19 cellular contexts compared by ENCODE assay signal in genomic region chr7:152112829-152113228, GRCh38.
DNase-seq lines count a peak whose midpoint lies in the region; ATAC-seq, FAIRE-seq and TF ChIP-seq lines count a peak whose summit lies in the region.
"Had no signal": no experiment of that assay in that cellular context is flagged by ENCODE, and none has a peak within 500 bp of the region (broad histone marks: within the 10 kb centered on the region; RNA-seq: fewer than 3 reads in every experiment).

No MANE protein-coding gene starts in this region.

- H3K36me3 ChIP-seq in HepG2 (replicated peaks in 1 of 2; ENCODE audit: control insufficient read depth in 1 of 2, insufficient read depth in 2 of 2, low read length in 2 of 2) (peaks cover 2 to 7% of the 10 kb centered on the region in 2 experiments; a peak in 3 of 5 replicates), right lobe of liver (peaks cover 0 to 8% (median 1%) of the 10 kb centered on the region in 4 donors), IMR-90 (ENCODE audit: control insufficient read depth, insufficient read depth, low read length) (peaks cover 16% of the 10 kb centered on the region)

- H4K8ac ChIP-seq in IMR-90 (ENCODE audit: low read depth in 2 of 2, low read length in 2 of 2): no peak overlapping the region

- no peak overlapping the region for H3K23ac ChIP-seq in IMR-90 (ENCODE audit: low read depth, low read length)

- H3K56ac ChIP-seq in IMR-90 (ENCODE audit: extremely low read depth, insufficient read depth, low read length): no peak overlapping the region

- TF ChIP-seq EP300 in HepG2 (IDR thresholded peaks at IDR 0.05; ENCODE audit: low read depth in 2 of 2, low read length in 2 of 2): no peak
- TF ChIP-seq EP300 in HepG2 (CRISPR knock-in tag; IDR thresholded peaks at IDR 0.05; ENCODE audit: borderline replicate concordance): no peak

- FAIRE-seq in HepG2 (lab: Jason Lieb, UNC): no peak
- FAIRE-seq: D721Med, G401.6, GM12891, GM19239 had no signal

- H3K18ac ChIP-seq in IMR-90 (ENCODE audit: low read depth, low read length): no peak overlapping the region

- H2BK15ac ChIP-seq in IMR-90 (ENCODE audit: low read depth, low read length): no peak overlapping the region

- no peaks in the 10 kb centered on the region for H3K79me2 ChIP-seq in HepG2 (ENCODE audit: insufficient read depth, low read length)

- no peaks in the 10 kb centered on the region for H3K9me3 ChIP-seq in HepG2 (ENCODE audit: low read length)
- no peaks in the 10 kb centered on the region for H3K9me3 ChIP-seq in right lobe of liver
- no peaks in the 10 kb centered on the region for H3K9me3 ChIP-seq in IMR-90 (ENCODE audit: control insufficient read depth, insufficient read depth, low read length)
- H3K9me3 ChIP-seq: BLaER1 treated with 17β-estradiol and CSF1 and Interleukin-3, amounts not matched to agents 10 nM and 100 nM; Caco-2 had no signal

- no peak overlapping the region for H2AK9ac ChIP-seq in IMR-90 (replicated peaks; ENCODE audit: low read depth, low read length, poor library complexity)

- H3K4me3 ChIP-seq in HepG2 (replicated peaks in 1 of 3; ENCODE audit: insufficient read depth in 1 of 3, low read depth in 2 of 3, low read length in 3 of 3) (no peak overlapping the region), right lobe of liver (no peak overlapping the region), IMR-90 (ENCODE audit: insufficient read depth, low read depth, low read length) (no peak overlapping the region)
- H3K4me3 ChIP-seq: BLaER1 treated with 17β-estradiol and CSF1 and Interleukin-3, amounts not matched to agents 10 nM and 100 nM had no signal

- H4K5ac ChIP-seq in IMR-90 (ENCODE audit: low read depth, low read length): no peak overlapping the region

- no peak overlapping the region for H2BK20ac ChIP-seq in IMR-90 (ENCODE audit: low read depth, low read length)

- dilution Hi-C loops in IMR-90 (cut with HindIII; ENCODE audit: low sequenced_read_pairs, unreplicated experiment): no loop called here

- H3K9ac ChIP-seq in HepG2 (ENCODE audit: insufficient read depth, low read depth, low read length) (no peak overlapping the region), IMR-90 (ENCODE audit: low read depth, low read length) (no peak overlapping the region)
- H3K9ac ChIP-seq: BLaER1 treated with 17β-estradiol and CSF1 and Interleukin-3, amounts not matched to agents 10 nM and 100 nM had no signal

- H2AFZ ChIP-seq in HepG2 (ENCODE audit: low read length): no peak overlapping the region
- no peak overlapping the region for H2AFZ ChIP-seq in IMR-90 (replicated peaks; ENCODE audit: low read length, poor library complexity)

- TF ChIP-seq RAD21 in HepG2 (CRISPR knock-in tag; IDR thresholded peaks at IDR 0.05): no peak
- no peak for TF ChIP-seq RAD21 in IMR-90 (IDR thresholded peaks at IDR 0.05; ENCODE audit: low read length)

- H3K27ac ChIP-seq in HepG2 (ENCODE audit: extremely low read length, insufficient read depth, low read length) (no peak overlapping the region), right lobe of liver (no peak overlapping the region), IMR-90 (ENCODE audit: insufficient read depth, low read length) (no peak overlapping the region)
- H3K27ac ChIP-seq: 22Rv1; BLaER1 treated with 17β-estradiol and CSF1 and Interleukin-3, amounts not matched to agents 10 nM and 100 nM; C4-2B had no signal

- no peak overlapping the region for H3K4ac ChIP-seq in IMR-90 (ENCODE audit: low read depth, low read length)

- H3K14ac ChIP-seq in IMR-90 (replicated peaks; ENCODE audit: low read depth, low read length): no peak overlapping the region

- ATAC-seq in HepG2: no peak
- ATAC-seq in right lobe of liver: no peak
- ATAC-seq in IMR-90 (ENCODE audit: low read depth): no peak
- ATAC-seq in sciatic nerve: no peak
- ATAC-seq: CD8-positive, alpha-beta T cell had no signal

- H2BK120ac ChIP-seq in IMR-90 (ENCODE audit: low read depth, low read length): no peak overlapping the region

- TF ChIP-seq CTCF in HepG2 (CRISPR knock-in tag; IDR thresholded peaks at IDR 0.05): no peak
- no peak for TF ChIP-seq CTCF in right lobe of liver (IDR thresholded peaks at IDR 0.05)
- TF ChIP-seq CTCF in IMR-90 (conservative IDR thresholded peaks at IDR 0.05; ENCODE audit: low read depth, low read length): no peak

- no peak for TF ChIP-seq POLR2A in HepG2 (IDR thresholded peaks at IDR 0.05; ENCODE audit: insufficient read depth in 1 of 2, low read depth in 2 of 2, low read length in 2 of 2)
- TF ChIP-seq POLR2A in right lobe of liver (IDR thresholded peaks at IDR 0.05): no peak
- no peak for TF ChIP-seq POLR2A in IMR-90 (IDR thresholded peaks at IDR 0.05; ENCODE audit: low read depth, low read length)

- H4K91ac ChIP-seq in IMR-90 (ENCODE audit: insufficient read depth, low read depth, low read length): no peak overlapping the region

- intact Hi-C loops in HepG2 (cut with micrococcal nuclease; ENCODE audit: unreplicated experiment) (no loop called here), right lobe of liver (cut with DNase I) (no loop called here), IMR-90 (cut with micrococcal nuclease) (no loop called here), sciatic nerve (cut with DNase I) (no loop called here)

- H4K20me1 ChIP-seq in HepG2 (ENCODE audit: insufficient read depth, low read length) (no peaks in the 10 kb centered on the region), IMR-90 (ENCODE audit: insufficient read depth, low read length) (no peaks in the 10 kb centered on the region)
- H4K20me1 ChIP-seq: BLaER1 treated with 17β-estradiol and CSF1 and Interleukin-3, amounts not matched to agents 10 nM and 100 nM had no signal

- CTCF ChIA-PET in HepG2 (lab: Yijun Ruan, JAX; ENCODE audit: low intra/inter-chr PET ratio, low total read pairs) (no interaction called here), IMR-90 (lab: Yijun Ruan, JAX) (no interaction called here)

- H3K27me3 ChIP-seq in HepG2 (ENCODE audit: control insufficient read depth in 1 of 2, insufficient read depth in 2 of 2, low read length in 2 of 2): no peaks in the 10 kb centered on the region
- H3K27me3 ChIP-seq in right lobe of liver: no peaks in the 10 kb centered on the region
- no peaks in the 10 kb centered on the region for H3K27me3 ChIP-seq in IMR-90 (ENCODE audit: control insufficient read depth, insufficient read depth, low read length)
- H3K27me3 ChIP-seq: BLaER1 treated with 17β-estradiol and CSF1 and Interleukin-3, amounts not matched to agents 10 nM and 100 nM had no signal

- POLR2A ChIA-PET in HepG2 (lab: Yijun Ruan, JAX) (no interaction called here), IMR-90 (lab: Charles Lee; ENCODE audit: unreplicated experiment) (no interaction called here)

- no peaks in the 10 kb centered on the region for H3K4me1 ChIP-seq in HepG2 (ENCODE audit: insufficient read depth, low read length)
- no peaks in the 10 kb centered on the region for H3K4me1 ChIP-seq in right lobe of liver
- H3K4me1 ChIP-seq in IMR-90 (ENCODE audit: control insufficient read depth, insufficient read depth, low read length): no peaks in the 10 kb centered on the region
- H3K4me1 ChIP-seq: BLaER1 treated with 17β-estradiol and CSF1 and Interleukin-3, amounts not matched to agents 10 nM and 100 nM; Caco-2 had no signal

- BruUV-seq in HepG2 (replicated peaks; lab: Mats Ljungman, UMichigan) (no TSS peak), IMR-90 (replicated peaks; lab: Mats Ljungman, UMichigan) (no TSS peak)

- H3K79me1 ChIP-seq in IMR-90 (ENCODE audit: low read depth in 1 of 2, low read length in 2 of 2): no peaks in the 10 kb centered on the region

- no peak overlapping the region for H3K4me2 ChIP-seq in HepG2 (ENCODE audit: low read depth, low read length)
- no peak overlapping the region for H3K4me2 ChIP-seq in IMR-90 (ENCODE audit: low read depth, low read length)
- H3K4me2 ChIP-seq: BLaER1 treated with 17β-estradiol and CSF1 and Interleukin-3, amounts not matched to agents 10 nM and 100 nM had no signal

- DNase-seq in HepG2 (ENCODE audit: low spot score): no peak
- DNase-seq in right lobe of liver: no peak
- DNase-seq in IMR-90: no peak
- no peak for DNase-seq in sciatic nerve (ENCODE audit: low spot score)
- DNase-seq in kidney tubule cell (ENCODE audit: low spot score): no peak
- DNase-seq: AML-193; Caco-2; Calu3; CD4-positive, alpha-beta T cell; CD8-positive, alpha-beta T cell; DMS79 treated with DMSO at 0.1 percent for 48 hours; GF-D8 had no signal

- no peak overlapping the region for H2AK5ac ChIP-seq in IMR-90 (ENCODE audit: low read depth, low read length)

- H2BK5ac ChIP-seq in IMR-90 (ENCODE audit: low read depth, low read length, poor library complexity, severe bottlenecking): no peak overlapping the region

- in situ Hi-C loops in HepG2 (cut with HindIII; ENCODE audit: extremely low pct_ligation_motif_present, low pct_unique_long_range_greater_than_20kb): no loop called here
- in situ Hi-C loops in IMR-90 (cut with MboI; ENCODE audit: low sequenced_read_pairs): no loop called here

- peaks cover 1% of the 10 kb centered on the region; the same call in 1 of the 2 replicates for H3K9me1 ChIP-seq in IMR-90 (ENCODE audit: insufficient read depth, low read length)

TF ChIP-seq in HepG2, 621 proteins besides CTCF, POLR2A, EP300 and RAD21 (continues in another document):
- no peak for TF ChIP-seq ZSCAN21 (CRISPR knock-in tag; IDR thresholded peaks at IDR 0.05; ENCODE audit: borderline replicate concordance)

TF ChIP-seq in IMR-90, 13 proteins besides CTCF, POLR2A, EP300 and RAD21:
- no peak for TF ChIP-seq RCOR1 (IDR thresholded peaks at IDR 0.05; ENCODE audit: insufficient replicate concordance, low read length)
- TF ChIP-seq MAFK (IDR thresholded peaks at IDR 0.05; ENCODE audit: low read depth, low read length): peak; percentile 79
